ENCODE assay signal across 1 cellular context in the genomic region with DNA sequence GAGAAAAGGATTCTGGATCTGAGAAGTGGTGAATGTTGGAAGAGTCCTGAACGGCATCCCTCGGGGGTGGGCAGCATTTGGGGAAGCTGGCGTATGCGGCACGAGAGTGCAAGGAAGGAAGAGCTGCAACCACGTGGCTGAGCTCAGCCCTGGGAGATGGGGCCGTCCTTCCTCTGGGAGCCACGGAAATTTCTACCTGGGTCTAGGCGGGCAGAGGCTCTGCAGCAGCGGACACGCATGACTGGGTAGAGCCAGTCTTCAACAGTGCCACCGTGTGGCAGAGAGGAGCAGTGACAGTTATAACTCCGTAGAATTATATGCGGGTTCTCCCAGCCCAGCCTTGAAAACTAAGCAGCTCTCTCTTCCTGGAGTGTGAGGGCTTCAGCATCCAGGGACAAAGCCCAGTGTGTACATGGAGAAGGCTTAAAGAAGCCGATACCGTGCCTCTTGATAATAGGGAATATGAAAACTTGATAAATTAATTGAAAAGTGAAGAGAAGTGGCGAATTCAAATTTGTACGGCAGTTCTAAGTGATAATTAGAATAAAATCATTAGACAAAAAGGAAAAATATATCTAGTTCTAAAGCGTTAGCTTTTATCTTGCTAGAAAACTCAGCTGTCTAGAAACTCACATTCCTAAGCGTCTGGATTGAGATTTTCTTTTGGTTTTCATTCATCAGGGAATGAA.
TF ChIP-seq lines count a peak whose summit lies in the region.

No MANE protein-coding gene starts in this region.

TF ChIP-seq in HEK293, 187 proteins besides CTCF, POLR2A, EP300 and RAD21 (continued from another document and continues in another):
- TF ChIP-seq, protein P1, sequence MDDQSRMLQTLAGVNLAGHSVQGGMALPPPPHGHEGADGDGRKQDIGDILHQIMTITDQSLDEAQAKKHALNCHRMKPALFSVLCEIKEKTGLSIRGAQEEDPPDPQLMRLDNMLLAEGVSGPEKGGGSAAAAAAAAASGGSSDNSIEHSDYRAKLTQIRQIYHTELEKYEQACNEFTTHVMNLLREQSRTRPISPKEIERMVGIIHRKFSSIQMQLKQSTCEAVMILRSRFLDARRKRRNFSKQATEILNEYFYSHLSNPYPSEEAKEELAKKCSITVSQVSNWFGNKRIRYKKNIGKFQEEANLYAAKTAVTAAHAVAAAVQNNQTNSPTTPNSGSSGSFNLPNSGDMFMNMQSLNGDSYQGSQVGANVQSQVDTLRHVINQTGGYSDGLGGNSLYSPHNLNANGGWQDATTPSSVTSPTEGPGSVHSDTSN (CRISPR knock-in tag; IDR thresholded peaks at IDR 0.05), result no peak
- TF ChIP-seq, protein P2, sequence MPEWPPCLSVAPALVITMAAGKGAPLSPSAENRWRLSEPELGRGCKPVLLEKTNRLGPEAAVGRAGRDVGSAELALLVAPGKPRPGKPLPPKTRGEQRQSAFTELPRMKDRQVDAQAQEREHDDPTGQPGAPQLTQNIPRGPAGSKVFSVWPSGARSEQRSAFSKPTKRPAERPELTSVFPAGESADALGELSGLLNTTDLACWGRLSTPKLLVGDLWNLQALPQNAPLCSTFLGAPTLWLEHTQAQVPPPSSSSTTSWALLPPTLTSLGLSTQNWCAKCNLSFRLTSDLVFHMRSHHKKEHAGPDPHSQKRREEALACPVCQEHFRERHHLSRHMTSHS (tag by site-specific recombination; IDR thresholded peaks at IDR 0.05), result no peak
- no peak for TF ChIP-seq OVOL3 (tag by site-specific recombination; IDR thresholded peaks at IDR 0.05)
- TF ChIP-seq, protein P3, sequence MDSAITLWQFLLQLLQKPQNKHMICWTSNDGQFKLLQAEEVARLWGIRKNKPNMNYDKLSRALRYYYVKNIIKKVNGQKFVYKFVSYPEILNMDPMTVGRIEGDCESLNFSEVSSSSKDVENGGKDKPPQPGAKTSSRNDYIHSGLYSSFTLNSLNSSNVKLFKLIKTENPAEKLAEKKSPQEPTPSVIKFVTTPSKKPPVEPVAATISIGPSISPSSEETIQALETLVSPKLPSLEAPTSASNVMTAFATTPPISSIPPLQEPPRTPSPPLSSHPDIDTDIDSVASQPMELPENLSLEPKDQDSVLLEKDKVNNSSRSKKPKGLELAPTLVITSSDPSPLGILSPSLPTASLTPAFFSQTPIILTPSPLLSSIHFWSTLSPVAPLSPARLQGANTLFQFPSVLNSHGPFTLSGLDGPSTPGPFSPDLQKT (IDR thresholded peaks at IDR 0.05; ENCODE audit: borderline replicate concordance, low read depth, low read length), result no peak
- TF ChIP-seq HOXD13 (CRISPR knock-in tag; IDR thresholded peaks at IDR 0.05; ENCODE audit: borderline replicate concordance), result no peak
- no peak for TF ChIP-seq ZNF274 (IDR thresholded peaks at IDR 0.05; ENCODE audit: low read length)
- no peak for TF ChIP-seq ZNF274 (tag by site-specific recombination; IDR thresholded peaks at IDR 0.05; ENCODE audit: borderline replicate concordance)
- TF ChIP-seq ZNF169 (tag by site-specific recombination; IDR thresholded peaks at IDR 0.05), result no peak
- no peak for TF ChIP-seq SCRT2 (tag by site-specific recombination; IDR thresholded peaks at IDR 0.05)
- TF ChIP-seq ZIC2 (tag by site-specific recombination; IDR thresholded peaks at IDR 0.05), result no peak
- TF ChIP-seq, protein P4, sequence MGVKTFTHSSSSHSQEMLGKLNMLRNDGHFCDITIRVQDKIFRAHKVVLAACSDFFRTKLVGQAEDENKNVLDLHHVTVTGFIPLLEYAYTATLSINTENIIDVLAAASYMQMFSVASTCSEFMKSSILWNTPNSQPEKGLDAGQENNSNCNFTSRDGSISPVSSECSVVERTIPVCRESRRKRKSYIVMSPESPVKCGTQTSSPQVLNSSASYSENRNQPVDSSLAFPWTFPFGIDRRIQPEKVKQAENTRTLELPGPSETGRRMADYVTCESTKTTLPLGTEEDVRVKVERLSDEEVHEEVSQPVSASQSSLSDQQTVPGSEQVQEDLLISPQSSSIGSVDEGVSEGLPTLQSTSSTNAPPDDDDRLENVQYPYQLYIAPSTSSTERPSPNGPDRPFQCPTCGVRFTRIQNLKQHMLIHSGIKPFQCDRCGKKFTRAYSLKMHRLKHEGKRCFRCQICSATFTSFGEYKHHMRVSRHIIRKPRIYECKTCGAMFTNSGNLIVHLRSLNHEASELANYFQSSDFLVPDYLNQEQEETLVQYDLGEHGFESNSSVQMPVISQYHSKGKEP (tag by site-specific recombination; IDR thresholded peaks at IDR 0.05), result peak; percentile 98
- no peak for TF ChIP-seq ZNF184 (tag by site-specific recombination; IDR thresholded peaks at IDR 0.05)
- no peak for TF ChIP-seq ZNF324 (tag by site-specific recombination; IDR thresholded peaks at IDR 0.05)
- no peak for TF ChIP-seq ZNF792 (tag by site-specific recombination; IDR thresholded peaks at IDR 0.05)
- TF ChIP-seq ZNF660 (tag by site-specific recombination; IDR thresholded peaks at IDR 0.05), result no peak
- TF ChIP-seq ZNF174 (tag by site-specific recombination; IDR thresholded peaks at IDR 0.05), result no peak
- TF ChIP-seq WT1 (tag by site-specific recombination; IDR thresholded peaks at IDR 0.05), result no peak
- TF ChIP-seq KLF9 (tag by site-specific recombination; IDR thresholded peaks at IDR 0.05; ENCODE audit: low read depth), result no peak
- TF ChIP-seq, protein P5, sequence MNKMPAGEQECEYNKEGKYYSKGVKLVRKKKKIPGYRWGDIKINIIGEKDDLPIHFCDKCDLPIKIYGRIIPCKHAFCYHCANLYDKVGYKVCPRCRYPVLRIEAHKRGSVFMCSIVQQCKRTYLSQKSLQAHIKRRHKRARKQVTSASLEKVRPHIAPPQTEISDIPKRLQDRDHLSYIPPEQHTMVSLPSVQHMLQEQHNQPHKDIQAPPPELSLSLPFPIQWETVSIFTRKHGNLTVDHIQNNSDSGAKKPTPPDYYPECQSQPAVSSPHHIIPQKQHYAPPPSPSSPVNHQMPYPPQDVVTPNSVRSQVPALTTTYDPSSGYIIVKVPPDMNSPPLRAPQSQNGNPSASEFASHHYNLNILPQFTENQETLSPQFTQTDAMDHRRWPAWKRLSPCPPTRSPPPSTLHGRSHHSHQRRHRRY (tag by site-specific recombination; IDR thresholded peaks at IDR 0.05), result no peak
- no peak for TF ChIP-seq ZBTB7A (tag by site-specific recombination; IDR thresholded peaks at IDR 0.05; ENCODE audit: low read depth)
- no peak for TF ChIP-seq ZNF549 (tag by site-specific recombination; IDR thresholded peaks at IDR 0.05)
- TF ChIP-seq, protein P6, sequence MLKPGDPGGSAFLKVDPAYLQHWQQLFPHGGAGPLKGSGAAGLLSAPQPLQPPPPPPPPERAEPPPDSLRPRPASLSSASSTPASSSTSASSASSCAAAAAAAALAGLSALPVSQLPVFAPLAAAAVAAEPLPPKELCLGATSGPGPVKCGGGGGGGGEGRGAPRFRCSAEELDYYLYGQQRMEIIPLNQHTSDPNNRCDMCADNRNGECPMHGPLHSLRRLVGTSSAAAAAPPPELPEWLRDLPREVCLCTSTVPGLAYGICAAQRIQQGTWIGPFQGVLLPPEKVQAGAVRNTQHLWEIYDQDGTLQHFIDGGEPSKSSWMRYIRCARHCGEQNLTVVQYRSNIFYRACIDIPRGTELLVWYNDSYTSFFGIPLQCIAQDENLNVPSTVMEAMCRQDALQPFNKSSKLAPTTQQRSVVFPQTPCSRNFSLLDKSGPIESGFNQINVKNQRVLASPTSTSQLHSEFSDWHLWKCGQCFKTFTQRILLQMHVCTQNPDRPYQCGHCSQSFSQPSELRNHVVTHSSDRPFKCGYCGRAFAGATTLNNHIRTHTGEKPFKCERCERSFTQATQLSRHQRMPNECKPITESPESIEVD (tag by site-specific recombination; IDR thresholded peaks at IDR 0.05), result no peak
- TF ChIP-seq ZBTB8A (tag by site-specific recombination; IDR thresholded peaks at IDR 0.05), result no peak
- TF ChIP-seq, protein P7, sequence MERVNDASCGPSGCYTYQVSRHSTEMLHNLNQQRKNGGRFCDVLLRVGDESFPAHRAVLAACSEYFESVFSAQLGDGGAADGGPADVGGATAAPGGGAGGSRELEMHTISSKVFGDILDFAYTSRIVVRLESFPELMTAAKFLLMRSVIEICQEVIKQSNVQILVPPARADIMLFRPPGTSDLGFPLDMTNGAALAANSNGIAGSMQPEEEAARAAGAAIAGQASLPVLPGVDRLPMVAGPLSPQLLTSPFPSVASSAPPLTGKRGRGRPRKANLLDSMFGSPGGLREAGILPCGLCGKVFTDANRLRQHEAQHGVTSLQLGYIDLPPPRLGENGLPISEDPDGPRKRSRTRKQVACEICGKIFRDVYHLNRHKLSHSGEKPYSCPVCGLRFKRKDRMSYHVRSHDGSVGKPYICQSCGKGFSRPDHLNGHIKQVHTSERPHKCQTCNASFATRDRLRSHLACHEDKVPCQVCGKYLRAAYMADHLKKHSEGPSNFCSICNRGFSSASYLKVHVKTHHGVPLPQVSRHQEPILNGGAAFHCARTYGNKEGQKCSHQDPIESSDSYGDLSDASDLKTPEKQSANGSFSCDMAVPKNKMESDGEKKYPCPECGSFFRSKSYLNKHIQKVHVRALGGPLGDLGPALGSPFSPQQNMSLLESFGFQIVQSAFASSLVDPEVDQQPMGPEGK (tag by site-specific recombination; IDR thresholded peaks at IDR 0.05), result peak; percentile 14; the same call in 1 of the 2 replicates
- TF ChIP-seq ZFP3 (tag by site-specific recombination; IDR thresholded peaks at IDR 0.05; ENCODE audit: low read depth), result no peak
- no peak for TF ChIP-seq GLI2 (tag by site-specific recombination; IDR thresholded peaks at IDR 0.05; ENCODE audit: borderline replicate concordance, low read depth)
- no peak for TF ChIP-seq ZNF48 (tag by site-specific recombination; IDR thresholded peaks at IDR 0.05)
- no peak for TF ChIP-seq ZNF19 (tag by site-specific recombination; IDR thresholded peaks at IDR 0.05; ENCODE audit: low read depth)
- no peak for TF ChIP-seq ZNF610 (tag by site-specific recombination; IDR thresholded peaks at IDR 0.05; ENCODE audit: borderline replicate concordance)
- TF ChIP-seq ZXDB (tag by site-specific recombination; IDR thresholded peaks at IDR 0.05), result peak; percentile 49; the same call in 1 of the 2 replicates
- TF ChIP-seq, protein P8, sequence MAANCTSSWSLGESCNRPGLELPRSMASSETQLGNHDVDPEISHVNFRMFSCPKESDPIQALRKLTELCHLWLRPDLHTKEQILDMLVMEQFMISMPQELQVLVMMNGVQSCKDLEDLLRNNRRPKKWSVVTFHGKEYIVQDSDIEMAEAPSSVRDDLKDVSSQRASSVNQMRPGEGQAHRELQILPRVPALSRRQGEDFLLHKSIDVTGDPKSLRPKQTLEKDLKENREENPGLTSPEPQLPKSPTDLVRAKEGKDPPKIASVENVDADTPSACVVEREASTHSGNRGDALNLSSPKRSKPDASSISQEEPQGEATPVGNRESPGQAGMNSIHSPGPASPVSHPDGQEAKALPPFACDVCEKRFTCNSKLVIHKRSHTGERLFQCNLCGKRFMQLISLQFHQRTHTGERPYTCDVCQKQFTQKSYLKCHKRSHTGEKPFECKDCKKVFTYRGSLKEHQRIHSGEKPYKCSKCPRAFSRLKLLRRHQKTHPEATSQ (tag by site-specific recombination; IDR thresholded peaks at IDR 0.05), result no peak
- no peak for TF ChIP-seq YY1 (tag by site-specific recombination; IDR thresholded peaks at IDR 0.05)
- no peak for TF ChIP-seq GLIS2 (tag by site-specific recombination; IDR thresholded peaks at IDR 0.05)
- no peak for TF ChIP-seq ZNF175 (tag by site-specific recombination; IDR thresholded peaks at IDR 0.05)
- no peak for TF ChIP-seq ZFP69B (tag by site-specific recombination; IDR thresholded peaks at IDR 0.05)
- TF ChIP-seq, protein P9, sequence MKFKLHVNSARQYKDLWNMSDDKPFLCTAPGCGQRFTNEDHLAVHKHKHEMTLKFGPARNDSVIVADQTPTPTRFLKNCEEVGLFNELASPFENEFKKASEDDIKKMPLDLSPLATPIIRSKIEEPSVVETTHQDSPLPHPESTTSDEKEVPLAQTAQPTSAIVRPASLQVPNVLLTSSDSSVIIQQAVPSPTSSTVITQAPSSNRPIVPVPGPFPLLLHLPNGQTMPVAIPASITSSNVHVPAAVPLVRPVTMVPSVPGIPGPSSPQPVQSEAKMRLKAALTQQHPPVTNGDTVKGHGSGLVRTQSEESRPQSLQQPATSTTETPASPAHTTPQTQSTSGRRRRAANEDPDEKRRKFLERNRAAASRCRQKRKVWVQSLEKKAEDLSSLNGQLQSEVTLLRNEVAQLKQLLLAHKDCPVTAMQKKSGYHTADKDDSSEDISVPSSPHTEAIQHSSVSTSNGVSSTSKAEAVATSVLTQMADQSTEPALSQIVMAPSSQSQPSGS (tag by site-specific recombination; IDR thresholded peaks at IDR 0.05; ENCODE audit: low read depth), result no peak
- TF ChIP-seq ZNF302 (tag by site-specific recombination; IDR thresholded peaks at IDR 0.05; ENCODE audit: low read depth), result no peak
- no peak for TF ChIP-seq ZNF596 (tag by site-specific recombination; IDR thresholded peaks at IDR 0.05)
- TF ChIP-seq, protein P10, sequence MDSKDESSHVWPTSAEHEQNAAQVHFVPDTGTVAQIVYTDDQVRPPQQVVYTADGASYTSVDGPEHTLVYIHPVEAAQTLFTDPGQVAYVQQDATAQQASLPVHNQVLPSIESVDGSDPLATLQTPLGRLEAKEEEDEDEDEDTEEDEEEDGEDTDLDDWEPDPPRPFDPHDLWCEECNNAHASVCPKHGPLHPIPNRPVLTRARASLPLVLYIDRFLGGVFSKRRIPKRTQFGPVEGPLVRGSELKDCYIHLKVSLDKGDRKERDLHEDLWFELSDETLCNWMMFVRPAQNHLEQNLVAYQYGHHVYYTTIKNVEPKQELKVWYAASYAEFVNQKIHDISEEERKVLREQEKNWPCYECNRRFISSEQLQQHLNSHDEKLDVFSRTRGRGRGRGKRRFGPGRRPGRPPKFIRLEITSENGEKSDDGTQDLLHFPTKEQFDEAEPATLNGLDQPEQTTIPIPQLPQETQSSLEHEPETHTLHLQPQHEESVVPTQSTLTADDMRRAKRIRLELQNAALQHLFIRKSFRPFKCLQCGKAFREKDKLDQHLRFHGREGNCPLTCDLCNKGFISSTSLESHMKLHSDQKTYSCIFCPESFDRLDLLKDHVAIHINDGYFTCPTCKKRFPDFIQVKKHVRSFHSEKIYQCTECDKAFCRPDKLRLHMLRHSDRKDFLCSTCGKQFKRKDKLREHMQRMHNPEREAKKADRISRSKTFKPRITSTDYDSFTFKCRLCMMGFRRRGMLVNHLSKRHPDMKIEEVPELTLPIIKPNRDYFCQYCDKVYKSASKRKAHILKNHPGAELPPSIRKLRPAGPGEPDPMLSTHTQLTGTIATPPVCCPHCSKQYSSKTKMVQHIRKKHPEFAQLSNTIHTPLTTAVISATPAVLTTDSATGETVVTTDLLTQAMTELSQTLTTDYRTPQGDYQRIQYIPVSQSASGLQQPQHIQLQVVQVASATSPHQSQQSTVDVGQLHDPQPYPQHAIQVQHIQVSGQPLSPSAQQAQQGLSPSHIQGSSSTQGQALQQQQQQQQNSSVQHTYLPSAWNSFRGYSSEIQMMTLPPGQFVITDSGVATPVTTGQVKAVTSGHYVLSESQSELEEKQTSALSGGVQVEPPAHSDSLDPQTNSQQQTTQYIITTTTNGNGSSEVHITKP (tag by site-specific recombination; IDR thresholded peaks at IDR 0.05), result peak; percentile 65
- TF ChIP-seq ZNF423 (tag by site-specific recombination; IDR thresholded peaks at IDR 0.05), result no peak
